In genomic region chr12:132953163-132953425, GRCh38 we compare ENCODE assay signal across 15 cellular contexts. TPM values are rescaled to one million over a fixed set of nuclear protein-coding genes. Genes with fewer than 3 reads are reported as not detected.
DNase-seq lines count a peak whose midpoint lies in the region; ATAC-seq and TF ChIP-seq lines count a peak whose summit lies in the region.
"Had no signal": no experiment of that assay in that cellular context is flagged by ENCODE, and none has a peak within 500 bp of the region (broad histone marks: within the 10 kb centered on the region; RNA-seq: fewer than 3 reads in every experiment).

No MANE protein-coding gene starts in this region.

- no peak overlapping the region for H3K4me2 ChIP-seq in neural progenitor cell

- H2AFZ ChIP-seq in neural progenitor cell (replicated peaks): no peak overlapping the region

- no peak overlapping the region for H3K9ac ChIP-seq in endodermal cell (ENCODE audit: extremely low read depth, low read length, poor library complexity, severe bottlenecking)
- no peak overlapping the region for H3K9ac ChIP-seq in neural progenitor cell

- no peaks in the 10 kb centered on the region for H4K20me1 ChIP-seq in neural progenitor cell (ENCODE audit: low read depth)

- peaks cover 9% of the 10 kb centered on the region for H3K4me1 Mint-ChIP-seq in endodermal cell
- H3K4me1 Mint-ChIP-seq in neural progenitor cell: peaks cover 11% of the 10 kb centered on the region
- peaks cover 28% of the 10 kb centered on the region for H3K4me1 Mint-ChIP-seq in activated T-cell treated with anti-CD3 and anti-CD28 coated beads, Interleukin-2, amount 50 U/mL, for 24 hours (ENCODE audit: low read depth)

- no peak overlapping the region for H3K27ac ChIP-seq in endodermal cell (ENCODE audit: low read depth, low read length)
- H3K27ac ChIP-seq in muscle layer of duodenum (ENCODE audit: low read length): no peak overlapping the region
- no peak overlapping the region for H3K27ac ChIP-seq in neural progenitor cell
- no peak overlapping the region for H3K27ac ChIP-seq in spleen

- no peaks in the 10 kb centered on the region for H3K27me3 Mint-ChIP-seq in endodermal cell (ENCODE audit: insufficient read depth)
- H3K27me3 Mint-ChIP-seq in neural progenitor cell (ENCODE audit: insufficient read depth, low read depth): peaks cover 16% of the 10 kb centered on the region
- H3K27me3 Mint-ChIP-seq in activated T-cell treated with anti-CD3 and anti-CD28 coated beads, Interleukin-2, amount 50 U/mL, for 24 hours: no peaks in the 10 kb centered on the region

- H3K4me3 Mint-ChIP-seq in endodermal cell: no peak overlapping the region
- peak overlapping the region; percentile 13 for H3K4me3 Mint-ChIP-seq in neural progenitor cell
- H3K4me3 Mint-ChIP-seq in activated T-cell treated with anti-CD3 and anti-CD28 coated beads, Interleukin-2, amount 50 U/mL, for 24 hours: no peak overlapping the region
- H3K4me3 Mint-ChIP-seq: CD8-positive, alpha-beta T cell had no signal

- ATAC-seq in Right ventricle myocardium superior (ENCODE audit: poor library complexity) (no peak), HG03159 (IDR thresholded peaks at IDR 0.05; ENCODE audit: unreplicated experiment) (no peak)
- ATAC-seq: CD8-positive, alpha-beta T cell had no signal

- H3F3A ChIP-seq in neural progenitor cell (ENCODE audit: low read depth): peaks cover 23% of the 10 kb centered on the region

- DNase-seq in endodermal cell (peak; percentile 35), neural progenitor cell (ENCODE audit: low spot score) (no peak), spleen (peak; percentile 52), Right ventricle myocardium superior (no peak)
- DNase-seq in activated naive CD4-positive, alpha-beta T cell (lab: John Stamatoyannopoulos, UW): no peak
- no peak for DNase-seq in activated T-cell treated with anti-CD3 and anti-CD28 coated beads, Interleukin-2, amount 50 U/mL, for 24 hours
- DNase-seq: C1 segment of cervical spinal cord; Caco-2; CD8-positive, alpha-beta T cell; DMS153; DND-41; GOT3; HCEC 1CT had no signal

- peaks cover 39% of the 10 kb centered on the region for H3K36me3 Mint-ChIP-seq in endodermal cell (ENCODE audit: low read depth)
- H3K36me3 Mint-ChIP-seq in neural progenitor cell: peaks cover 42% of the 10 kb centered on the region
- peaks cover 24% of the 10 kb centered on the region for H3K36me3 Mint-ChIP-seq in activated T-cell treated with anti-CD3 and anti-CD28 coated beads, Interleukin-2, amount 50 U/mL, for 24 hours (ENCODE audit: low read depth)

- peaks cover 64% of the 10 kb centered on the region for H3K9me3 Mint-ChIP-seq in endodermal cell
- peaks cover 62% of the 10 kb centered on the region for H3K9me3 Mint-ChIP-seq in neural progenitor cell
- H3K9me3 Mint-ChIP-seq in activated T-cell treated with anti-CD3 and anti-CD28 coated beads, Interleukin-2, amount 50 U/mL, for 24 hours: peaks cover 27% of the 10 kb centered on the region

- TF ChIP-seq CTCF in endodermal cell (conservative IDR thresholded peaks at IDR 0.05) (no peak), neural progenitor cell (IDR thresholded peaks at IDR 0.05) (no peak), spleen (IDR thresholded peaks at IDR 0.05 in 8 of 11, conservative IDR thresholded peaks at IDR 0.05 in 3 of 11) (no peak)

- 89 to 90% methylated on average over 2 of the region's 2 CpGs for WGBS in endodermal cell (ENCODE audit: insufficient coverage in 1 of 2, insufficient read length in 1 of 2), 2 experiments
- WGBS in spleen, 5 donors: 96 to 100% (median 98%) methylated on average over 2 of the region's 2 CpGs

- peaks cover 53% of the 10 kb centered on the region for H3K79me2 ChIP-seq in neural progenitor cell (ENCODE audit: low read depth)

- H3K36me3 ChIP-seq in endodermal cell (ENCODE audit: control insufficient read depth, insufficient read depth, low read length): peaks cover 17% of the 10 kb centered on the region
- H3K36me3 ChIP-seq in muscle layer of duodenum (ENCODE audit: control insufficient read depth in 1 of 2, insufficient read depth in 2 of 2, low read length in 2 of 2): peaks cover 9 to 27% of the 10 kb centered on the region in 2 donors
- no peaks in the 10 kb centered on the region for H3K36me3 ChIP-seq in neural progenitor cell
- H3K36me3 ChIP-seq in spleen: peaks cover 0 to 32% (median 14%) of the 10 kb centered on the region in 6 donors

- H3K9me3 ChIP-seq in endodermal cell (ENCODE audit: control insufficient read depth, low read length): peaks cover 72% of the 10 kb centered on the region
- H3K9me3 ChIP-seq in muscle layer of duodenum (ENCODE audit: control insufficient read depth in 1 of 2, low read length in 2 of 2): peaks cover 33 to 34% of the 10 kb centered on the region in 2 donors
- peaks cover 16% of the 10 kb centered on the region for H3K9me3 ChIP-seq in neural progenitor cell (ENCODE audit: low read depth)
- H3K9me3 ChIP-seq in spleen: peaks cover 0 to 60% (median 56%) of the 10 kb centered on the region in 8 donors

- H3K27ac Mint-ChIP-seq in endodermal cell (no peak overlapping the region), neural progenitor cell (no peak overlapping the region)
- H3K27ac Mint-ChIP-seq in activated T-cell treated with anti-CD3 and anti-CD28 coated beads, Interleukin-2, amount 50 U/mL, for 24 hours: no peak overlapping the region

- H3K27me3 ChIP-seq in endodermal cell (ENCODE audit: control insufficient read depth, insufficient read depth, low read length, poor library complexity, severe bottlenecking) (no peaks in the 10 kb centered on the region), muscle layer of duodenum (ENCODE audit: low read depth, low read length) (no peaks in the 10 kb centered on the region), neural progenitor cell (no peaks in the 10 kb centered on the region), spleen (replicated peaks in 1 of 7) (no peaks in the 10 kb centered on the region)

- H3K4me3 ChIP-seq in endodermal cell (ENCODE audit: low read length) (no peak overlapping the region), muscle layer of duodenum (ENCODE audit: low read depth in 1 of 2, low read length in 2 of 2) (peak overlapping the region; percentile 8 to 31), neural progenitor cell (no peak overlapping the region), spleen (no peak overlapping the region)

- H3K4me1 ChIP-seq in endodermal cell (ENCODE audit: control insufficient read depth, insufficient read depth, low read length) (no peaks in the 10 kb centered on the region), muscle layer of duodenum (ENCODE audit: control insufficient read depth in 1 of 2, insufficient read depth in 2 of 2, low read length in 2 of 2) (peaks cover 7 to 20% of the 10 kb centered on the region in 2 donors), neural progenitor cell (no peaks in the 10 kb centered on the region), spleen (peaks cover 7 to 29% (median 23%) of the 10 kb centered on the region in 6 donors)
- H3K4me1 ChIP-seq: Caco-2 had no signal

- no peak for TF ChIP-seq POLR2A in spleen (IDR thresholded peaks at IDR 0.05)

- intact Hi-C loops in spleen (cut with DNase I; ENCODE audit: low total_unique reads): no loop called here
- intact Hi-C loops in Right ventricle myocardium superior (cut with DNase I): no loop called here

RNA-seq across cellular contexts. Expression of gene ZNF605, which starts 3.0 kb away (rescaled TPM):
- 10 to 100 TPM; 12.8 to 25.8 TPM for total RNA-seq in endodermal cell
- polyA plus RNA-seq in endodermal cell (2013, experiment 1 of 2): 9.9 TPM
- polyA plus RNA-seq in endodermal cell (2013, experiment 2 of 2): 9.2 TPM
- total RNA-seq in neural progenitor cell (ENCODE audit: low replicate concordance): 19.2 and 28.8 TPM in 2 replicates
- total RNA-seq in spleen: 10 to 100 TPM; 11.0 to 18.9 (median 12.5) TPM
- 1 to 10 TPM; 1.6 to 3.3 (median 1.9) TPM for polyA plus RNA-seq in spleen
- 11.1 TPM for total RNA-seq in Right ventricle myocardium superior

RNA-seq across cellular contexts. Expression of gene ZNF26, which starts 33.1 kb away (rescaled TPM):
- 10 to 100 TPM; 13.5 to 16.0 TPM for total RNA-seq in endodermal cell
- polyA plus RNA-seq in endodermal cell (2013, experiment 1 of 2): 7.8 TPM
- 7.7 TPM for polyA plus RNA-seq in endodermal cell (2013, experiment 2 of 2)
- 13.6 and 20.5 TPM in 2 replicates for total RNA-seq in neural progenitor cell (ENCODE audit: low replicate concordance)
- 10 to 100 TPM; 13.2 to 28.7 (median 20.6) TPM for total RNA-seq in spleen
- polyA plus RNA-seq in spleen: 1 to 10 TPM; 4.0 to 6.1 (median 5.6) TPM
- 2.6 TPM for total RNA-seq in Right ventricle myocardium superior

Comparison
In these comparisons a context has a peak if more than half of its experiments do, and no peak if none do; other contexts are left out.
1. DNase-seq: peak in endodermal cell (single experiment) and spleen (single experiment); none in neural progenitor cell (single experiment), Right ventricle myocardium superior (single experiment), activated naive CD4-positive, alpha-beta T cell (0 of 4) and activated T-cell treated with anti-CD3 and anti-CD28 coated beads, Interleukin-2, amount 50 U/mL, for 24 hours (single experiment).
2. H3K4me3 ChIP-seq: peak in muscle layer of duodenum (2 of 2); none in endodermal cell (single experiment), neural progenitor cell (single experiment) and spleen (0 of 8).